Comparison of ENCODE assay signal across 8 cellular contexts in genomic region chr2:224369028-224369632, GRCh38. TPM values are rescaled to one million over a fixed set of nuclear protein-coding genes. Genes with fewer than 3 reads are reported as not detected.
DNase-seq lines count a peak whose midpoint lies in the region; ATAC-seq and TF ChIP-seq lines count a peak whose summit lies in the region.

No MANE protein-coding gene starts in this region.

- no peak for ATAC-seq in activated T-helper 17 cell treated with anti-CD3 and anti-CD28 coated beads, Interleukin-2, amount 50 U/mL, for 72 hours (replicated peaks)
- ATAC-seq in GM19324 (IDR thresholded peaks at IDR 0.05; ENCODE audit: low FRiP score, unreplicated experiment), result no peak

- TF ChIP-seq CTCF in AG10803 (conservative IDR thresholded peaks at IDR 0.05; ENCODE audit: low read length) (peak; percentile 74), GM12872 (IDR thresholded peaks at IDR 0.05; ENCODE audit: insufficient read depth, low read depth, low read length) (peak; percentile 60), kidney epithelial cell (IDR thresholded peaks at IDR 0.05; ENCODE audit: insufficient read depth, low read length, poor library complexity, severe bottlenecking) (peak; percentile 60)

- no peaks in the 10 kb centered on the region for H3K36me3 Mint-ChIP-seq in activated T-helper 17 cell treated with anti-CD3 and anti-CD28 coated beads, Interleukin-2, amount 50 U/mL, for 72 hours (ENCODE audit: low read depth)

- H3K4me3 Mint-ChIP-seq in activated T-helper 17 cell treated with anti-CD3 and anti-CD28 coated beads, Interleukin-2, amount 50 U/mL, for 72 hours, result no peak overlapping the region

- peaks cover 8% of the 10 kb centered on the region for H3K27me3 Mint-ChIP-seq in activated T-helper 17 cell treated with anti-CD3 and anti-CD28 coated beads, Interleukin-2, amount 50 U/mL, for 72 hours

- no peaks in the 10 kb centered on the region for H3K9me3 Mint-ChIP-seq in activated T-helper 17 cell treated with anti-CD3 and anti-CD28 coated beads, Interleukin-2, amount 50 U/mL, for 72 hours

- DNase-seq in AG10803 (ENCODE audit: low read depth), result peak; percentile 50
- DNase-seq in NCI-H1694 (lab: John Stamatoyannopoulos, UW), result peak; percentile 31
- peak; percentile 35 for DNase-seq in amniotic stem cell (lab: John Stamatoyannopoulos, UW)
- no peak for DNase-seq in kidney epithelial cell (ENCODE audit: low read depth)
- DNase-seq in GOT3 (lab: John Stamatoyannopoulos, UW), result no peak

- H3K4me1 Mint-ChIP-seq in activated T-helper 17 cell treated with anti-CD3 and anti-CD28 coated beads, Interleukin-2, amount 50 U/mL, for 72 hours, result no peaks in the 10 kb centered on the region

- no peaks in the 10 kb centered on the region for H3K36me3 ChIP-seq in kidney epithelial cell (ENCODE audit: control insufficient read depth, insufficient read depth, low read length)

- no peaks in the 10 kb centered on the region for H3K27me3 ChIP-seq in kidney epithelial cell (ENCODE audit: control insufficient read depth, insufficient read depth, low read length)

- no peak overlapping the region for H3K27ac Mint-ChIP-seq in activated T-helper 17 cell treated with anti-CD3 and anti-CD28 coated beads, Interleukin-2, amount 50 U/mL, for 72 hours

- no peak overlapping the region for H3K4me3 ChIP-seq in AG10803 (ENCODE audit: low read length)
- H3K4me3 ChIP-seq in kidney epithelial cell (ENCODE audit: low read depth, low read length), result no peak overlapping the region

RNA-seq across cellular contexts. Expression of gene FAM124B, which starts 32.8 kb away (rescaled TPM):
- not detected in 2 replicates for total RNA-seq in kidney epithelial cell
- 1 to 10 TPM in 1 of 2 donors, under 1 TPM in 1; 0.37 to 1.1 TPM for total RNA-seq in activated T-helper 17 cell treated with anti-CD3 and anti-CD28 coated beads, Interleukin-2, amount 50 U/mL, for 72 hours

Comparison
In these comparisons a context has a peak if more than half of its experiments do, and no peak if none do; other contexts are left out.
1. DNase-seq: peak in AG10803 (single experiment), NCI-H1694 (single experiment) and amniotic stem cell (single experiment); none in kidney epithelial cell (single experiment) and GOT3 (single experiment).
2. Peak in every context shown above with its lines, with median percentiles within 50 percentile points of each other: CTCF ChIP-seq.